ENCODE assay signal across 1 cellular context in genomic region chr1:199489594-199489993, GRCh38.
TF ChIP-seq lines count a peak whose summit lies in the region.

No MANE protein-coding gene starts in this region.

TF ChIP-seq in WTC11, 78 proteins besides CTCF, POLR2A, EP300 and RAD21 (continued from another document):
- TF ChIP-seq MLX (CRISPR knock-in tag; IDR thresholded peaks at IDR 0.05) (no peak), NFE2L1 (CRISPR knock-in tag; IDR thresholded peaks at IDR 0.05) (no peak), TCF7 (CRISPR knock-in tag; IDR thresholded peaks at IDR 0.05; ENCODE audit: low read depth) (no peak), CREM (CRISPR knock-in tag; IDR thresholded peaks at IDR 0.05) (no peak)
